ENCODE assay signal across 8 cellular contexts in the genomic region with DNA sequence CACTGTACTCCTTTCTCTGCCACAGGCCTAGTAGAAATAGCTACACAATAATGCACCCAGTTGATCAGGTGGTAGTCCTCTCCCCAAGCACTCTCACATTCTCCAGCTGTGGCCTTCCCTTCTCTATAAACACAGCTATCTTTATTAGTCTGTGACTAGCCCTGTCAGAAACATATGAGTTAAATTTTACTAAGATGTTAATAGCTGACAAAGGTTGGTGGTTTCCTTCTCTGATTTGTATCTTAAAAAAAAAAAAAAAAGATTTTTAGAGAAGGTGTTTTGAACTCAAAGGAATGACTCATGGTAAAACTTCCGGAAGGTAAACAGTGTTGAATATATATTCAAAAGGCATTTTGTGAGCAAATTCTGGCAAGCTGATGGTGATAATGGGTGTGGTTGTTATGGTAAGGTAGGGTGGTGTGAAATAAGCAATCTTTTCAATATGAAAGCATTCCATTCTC.
A peak's percentile ranks its signal among the peaks of the same experiment; 100 is the strongest.
DNase-seq lines count a peak whose midpoint lies in the region; ATAC-seq and TF ChIP-seq lines count a peak whose summit lies in the region.

No MANE protein-coding gene starts in this region.

- TF ChIP-seq CTCF in lower lobe of right lung (IDR thresholded peaks at IDR 0.05), result no peak

- DNase-seq in NK-92 treated with Interleukin-12 subunit alpha and Interleukin-12 subunit beta, amount 100 ng/mL, for 24 hours (lab: John Stamatoyannopoulos, UW), result peak; percentile 4
- DNase-seq in NK-92 (lab: John Stamatoyannopoulos, UW; ENCODE audit: unreplicated experiment), result no peak
- DNase-seq in T follicular helper cell (ENCODE audit: low read depth), result peak; percentile 11
- no peak for DNase-seq in lower lobe of right lung
- no peak for DNase-seq in RPMI8226
- DNase-seq in germinal center (ENCODE audit: low spot score), result no peak
- no peak for DNase-seq in NCI-H2196 treated with DMSO at 0.1 percent for 48 hours (lab: John Stamatoyannopoulos, UW; ENCODE audit: unreplicated experiment)

- H3K4me1 ChIP-seq in lower lobe of right lung, result peaks cover 12% of the 10 kb centered on the region

- no peak overlapping the region for H3K27ac ChIP-seq in lower lobe of right lung

- H3K9me3 ChIP-seq in lower lobe of right lung, result no peaks in the 10 kb centered on the region

- H3K36me3 ChIP-seq in lower lobe of right lung, result peaks cover 7% of the 10 kb centered on the region

- H3K4me3 ChIP-seq in lower lobe of right lung, result no peak overlapping the region

- H3K27me3 ChIP-seq in lower lobe of right lung (ENCODE audit: low read depth), result no peaks in the 10 kb centered on the region

- peak; percentile 38 for ATAC-seq in HG02870 (IDR thresholded peaks at IDR 0.05; ENCODE audit: unreplicated experiment)
- peak; percentile 51 to 58 for ATAC-seq in lower lobe of right lung

- intact Hi-C loops in lower lobe of right lung (cut with DNase I), result no loop called here

Comparison
In these comparisons a context has a peak if more than half of its experiments do, and no peak if none do; other contexts are left out.
1. DNase-seq: peak in NK-92 treated with Interleukin-12 subunit alpha and Interleukin-12 subunit beta, amount 100 ng/mL, for 24 hours (single experiment) and T follicular helper cell (single experiment); none in NK-92 (single experiment), lower lobe of right lung (single experiment), RPMI8226 (single experiment), germinal center (single experiment) and NCI-H2196 treated with DMSO at 0.1 percent for 48 hours (single experiment).